ENCODE assay signal across 1 cellular context in the genomic region with DNA sequence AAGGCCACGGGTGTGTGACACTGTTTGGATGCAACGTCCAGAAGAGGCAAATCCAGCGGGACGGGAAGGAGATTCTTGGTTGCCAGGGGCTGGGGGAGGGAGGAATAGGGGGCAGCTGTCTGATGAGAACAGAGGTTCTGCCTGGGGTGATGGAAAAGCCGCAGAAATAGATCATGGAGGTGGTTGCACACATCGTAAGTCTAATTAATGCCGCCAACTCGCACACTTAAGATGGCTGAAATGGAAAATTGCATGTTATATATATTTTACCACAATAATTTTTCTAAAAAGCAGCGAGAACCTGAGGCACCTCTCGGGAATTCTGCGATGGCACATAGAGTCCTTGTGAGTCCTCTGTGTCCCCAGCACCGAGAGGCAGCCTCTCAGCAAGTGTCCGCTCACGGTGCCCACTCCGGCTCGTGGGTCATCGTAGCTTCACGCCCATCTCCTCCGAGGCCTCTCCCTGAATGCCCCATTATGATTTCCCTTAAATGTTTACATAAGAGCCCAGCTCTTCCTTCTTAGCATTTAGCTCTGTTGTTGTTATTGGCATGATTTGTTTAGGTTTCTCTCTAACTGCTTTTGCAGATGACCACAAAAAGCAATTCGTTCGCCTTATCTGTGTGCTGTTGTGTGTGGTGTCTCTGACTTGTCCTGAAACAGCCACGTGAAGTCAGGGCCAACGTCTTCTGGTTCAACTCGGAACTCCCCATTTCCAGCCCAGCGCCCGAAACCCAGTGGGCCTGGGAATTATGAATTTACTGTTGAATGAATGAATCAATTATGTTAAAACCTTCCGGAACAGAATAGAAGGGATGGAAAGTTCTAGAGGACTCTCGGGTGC.
TF ChIP-seq lines count a peak whose summit lies in the region.

No MANE protein-coding gene starts in this region.

TF ChIP-seq in WTC11, 78 proteins besides CTCF, POLR2A, EP300 and RAD21 (continued from another document):
- TF ChIP-seq, protein P1, sequence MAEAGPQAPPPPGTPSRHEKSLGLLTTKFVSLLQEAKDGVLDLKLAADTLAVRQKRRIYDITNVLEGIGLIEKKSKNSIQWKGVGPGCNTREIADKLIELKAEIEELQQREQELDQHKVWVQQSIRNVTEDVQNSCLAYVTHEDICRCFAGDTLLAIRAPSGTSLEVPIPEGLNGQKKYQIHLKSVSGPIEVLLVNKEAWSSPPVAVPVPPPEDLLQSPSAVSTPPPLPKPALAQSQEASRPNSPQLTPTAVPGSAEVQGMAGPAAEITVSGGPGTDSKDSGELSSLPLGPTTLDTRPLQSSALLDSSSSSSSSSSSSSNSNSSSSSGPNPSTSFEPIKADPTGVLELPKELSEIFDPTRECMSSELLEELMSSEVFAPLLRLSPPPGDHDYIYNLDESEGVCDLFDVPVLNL (CRISPR knock-in tag; IDR thresholded peaks at IDR 0.05; ENCODE audit: borderline replicate concordance, low read depth), result no peak
- TF ChIP-seq ETV6 (CRISPR knock-in tag; IDR thresholded peaks at IDR 0.05), result no peak
- TF ChIP-seq ZNF396 (CRISPR knock-in tag; IDR thresholded peaks at IDR 0.05; ENCODE audit: borderline replicate concordance), result no peak
